In the genomic region with DNA sequence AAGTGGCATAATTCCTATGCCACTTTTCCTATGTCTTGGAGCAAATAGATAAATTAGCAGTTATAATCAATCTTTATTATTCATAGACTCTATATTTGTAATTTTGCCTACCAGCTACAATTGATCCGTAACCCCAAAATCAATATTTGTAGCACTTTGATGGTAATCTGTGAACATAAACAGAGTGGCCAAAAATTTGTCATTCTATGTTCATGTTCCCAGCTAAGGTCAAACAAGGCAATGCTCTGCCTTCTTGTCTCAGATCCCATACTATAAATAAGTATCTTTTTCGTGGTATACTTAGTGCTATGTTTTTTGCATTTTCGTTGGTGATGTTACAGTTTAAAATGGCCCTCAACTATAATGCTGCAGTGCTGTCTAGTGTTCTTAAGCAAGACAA, we compare ENCODE assay signal across 28 cellular contexts.
"Had no signal": no experiment of that assay in that cellular context is flagged by ENCODE, and none has a peak within 500 bp of the region (broad histone marks: within the 10 kb centered on the region; RNA-seq: fewer than 3 reads in every experiment).

No MANE protein-coding gene starts in this region.

- H3K9me3 ChIP-seq: colonic mucosa, esophagus muscularis mucosa, gastrocnemius medialis had no signal

- DNase-seq: colonic mucosa; cortex of kidney; dermis blood vessel endothelial cell; dorsolateral prefrontal cortex; effector CD4-positive, alpha-beta T cell; effector CD8-positive, alpha-beta T cell; effector memory CD4-positive, alpha-beta T cell; effector memory CD8-positive, alpha-beta T cell; endodermal cell; erythroblast; esophagus squamous epithelium; foreskin fibroblast; foreskin keratinocyte; foreskin melanocyte; gastrocnemius medialis; glutamatergic neuron; head of caudate nucleus; heart left ventricle; heart right ventricle had no signal

- H3K27me3 ChIP-seq: colonic mucosa, dorsolateral prefrontal cortex, esophagus muscularis mucosa, esophagus squamous epithelium, foreskin keratinocyte, gastrocnemius medialis, gastroesophageal sphincter, heart left ventricle, heart right ventricle had no signal

- H3K36me3 ChIP-seq: colonic mucosa, esophagus muscularis mucosa, esophagus squamous epithelium, gastrocnemius medialis, gastroesophageal sphincter, heart left ventricle, heart right ventricle had no signal

- H3K4me3 ChIP-seq: colonic mucosa, coronary artery, dorsolateral prefrontal cortex, esophagus muscularis mucosa, esophagus squamous epithelium, gastrocnemius medialis, gastroesophageal sphincter, heart left ventricle, heart right ventricle had no signal

- H3K27ac ChIP-seq: colonic mucosa, coronary artery, dorsolateral prefrontal cortex, epithelial cell of prostate, esophagus muscularis mucosa, esophagus squamous epithelium, foreskin keratinocyte, gastrocnemius medialis, gastroesophageal sphincter, heart left ventricle, heart right ventricle had no signal

- ATAC-seq: effector memory CD8-positive, alpha-beta T cell; esophagus mucosa; foreskin keratinocyte; gastrocnemius medialis; gastroesophageal sphincter; heart left ventricle; heart right ventricle had no signal

- FAIRE-seq: colon, endometrium, endothelial cell of umbilical vein, frontal cortex had no signal

- H3K4me1 ChIP-seq: colonic mucosa, esophagus muscularis mucosa, esophagus squamous epithelium, foreskin keratinocyte, gastrocnemius medialis, gastroesophageal sphincter, heart left ventricle, heart right ventricle had no signal
